Comparison of ENCODE assay signal across 25 cellular contexts in the genomic region with DNA sequence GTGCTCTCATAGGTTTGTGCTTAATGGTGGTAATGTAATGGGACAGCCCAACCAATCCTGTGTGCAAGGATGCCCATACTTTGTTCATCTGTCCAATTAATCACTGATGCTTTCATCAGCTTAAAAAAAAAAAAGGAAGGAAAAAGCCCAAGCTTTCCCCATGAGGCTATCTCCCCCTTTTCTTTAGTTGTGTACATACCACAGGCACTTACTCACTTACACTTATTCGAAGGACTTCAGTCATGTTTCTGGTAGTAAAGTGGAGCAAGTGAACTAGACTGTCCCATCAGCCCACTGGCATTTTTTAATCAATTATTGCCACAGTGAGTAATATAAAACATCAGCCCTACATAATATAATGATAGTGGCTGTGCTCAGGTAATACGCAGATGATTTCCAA.
DNase-seq lines count a peak whose midpoint lies in the region; ATAC-seq and TF ChIP-seq lines count a peak whose summit lies in the region.
"Had no signal": no experiment of that assay in that cellular context is flagged by ENCODE, and none has a peak within 500 bp of the region (broad histone marks: within the 10 kb centered on the region; RNA-seq: fewer than 3 reads in every experiment).

No MANE protein-coding gene starts in this region.

- ATAC-seq in GM21447 (IDR thresholded peaks at IDR 0.05; ENCODE audit: unreplicated experiment) = no peak
- no peak for ATAC-seq in HG03025 (IDR thresholded peaks at IDR 0.05; ENCODE audit: low FRiP score, unreplicated experiment)
- ATAC-seq: activated T-cell treated with anti-CD3 and anti-CD28 coated beads, Interleukin-2, amount 50 U/mL, for 72 hours; left lobe of liver; naive thymus-derived CD4-positive, alpha-beta T cell had no signal

- CTCF ChIA-PET in RWPE1 (lab: Yijun Ruan, JAX) = no interaction called here

- H3K4me3 ChIP-seq in astrocyte of the spinal cord (ENCODE audit: low read depth, low read length) = no peak overlapping the region
- H3K4me3 ChIP-seq: SJSA1, upper lobe of left lung had no signal

- POLR2A ChIA-PET in RWPE1 (lab: Yijun Ruan, JAX; ENCODE audit: low non-redundant PET) = no interaction called here

- TF ChIP-seq CTCF in astrocyte of the spinal cord (IDR thresholded peaks at IDR 0.05; ENCODE audit: low read depth, low read length) = no peak
- TF ChIP-seq CTCF in RWPE1 (conservative IDR thresholded peaks at IDR 0.05; ENCODE audit: low read depth) = no peak

- in situ Hi-C loops in astrocyte of the spinal cord (cut with HindIII; ENCODE audit: low sequenced_read_pairs) = no loop called here

- no peak overlapping the region for H3K27ac ChIP-seq in RWPE1
- H3K27ac ChIP-seq: SJSA1, upper lobe of left lung, VCaP had no signal

- DNase-seq in AG08396 (ENCODE audit: low spot score) (peak; percentile 2), HK-2 (ENCODE audit: unreplicated experiment) (peak; percentile 0), astrocyte of the spinal cord (ENCODE audit: low read depth, low spot score) (peak; percentile 1), glomerular visceral epithelial cell (ENCODE audit: extremely low spot score) (peak; percentile 30), RWPE1 (ENCODE audit: low spot score) (no peak), T-helper 9 cell (no peak)
- DNase-seq: activated CD4-positive, alpha-beta T cell treated with anti-CD3 and anti-CD28 coated beads for 48 hours; activated naive CD4-positive, alpha-beta T cell treated with anti-CD3 and anti-CD28 coated beads, Interleukin-2, amount 50 U/mL, for 16 hours; activated T-cell treated with anti-CD3 and anti-CD28 coated beads, Interleukin-2, amount 50 U/mL, for 72 hours; anterior cingulate cortex; Caco-2; cerebellar nuclear complex; DMS79; foreskin melanocyte; KG1; naive thymus-derived CD4-positive, alpha-beta T cell; NCI-H187; NCI-H526 treated with DMSO at 0.1 percent for 48 hours; retina; upper lobe of left lung had no signal

Comparison
In these comparisons a context has a peak if more than half of its experiments do, and no peak if none do; other contexts are left out.
1. DNase-seq: peak in AG08396 (single experiment), HK-2 (single experiment), astrocyte of the spinal cord (single experiment) and glomerular visceral epithelial cell (single experiment); none in RWPE1 (single experiment) and T-helper 9 cell (single experiment).